ENCODE assay signal across 16 cellular contexts in genomic region chr11:111081021-111081511, GRCh38.
DNase-seq lines count a peak whose midpoint lies in the region; ATAC-seq and TF ChIP-seq lines count a peak whose summit lies in the region.
"Had no signal": no experiment of that assay in that cellular context is flagged by ENCODE, and none has a peak within 500 bp of the region (broad histone marks: within the 10 kb centered on the region; RNA-seq: fewer than 3 reads in every experiment).

No MANE protein-coding gene starts in this region.

- no peaks in the 10 kb centered on the region for H3K36me3 Mint-ChIP-seq in GM23338 (ENCODE audit: low read depth)
- H3K36me3 Mint-ChIP-seq: CD8-positive, alpha-beta memory T cell had no signal

- no peaks in the 10 kb centered on the region for H4K20me1 ChIP-seq in GM23338 (replicated peaks; ENCODE audit: insufficient read depth)
- H4K20me1 ChIP-seq in PC-9 (ENCODE audit: insufficient read depth) = no peaks in the 10 kb centered on the region

- H3K36me3 ChIP-seq in GM23338 (ENCODE audit: insufficient read depth) = no peaks in the 10 kb centered on the region
- no peaks in the 10 kb centered on the region for H3K36me3 ChIP-seq in rectal smooth muscle tissue (ENCODE audit: control insufficient read depth, insufficient read depth, low read length)
- no peaks in the 10 kb centered on the region for H3K36me3 ChIP-seq in PC-9 (ENCODE audit: low read depth)
- H3K36me3 ChIP-seq: right atrium auricular region, tibial nerve had no signal

- no peak overlapping the region for H3K4me3 ChIP-seq in GM23338
- H3K4me3 ChIP-seq in rectal smooth muscle tissue (ENCODE audit: low read length) = no peak overlapping the region
- H3K4me3 ChIP-seq in PC-9 = no peak overlapping the region
- H3K4me3 ChIP-seq: right atrium auricular region, tibial nerve had no signal

- H3K4me2 ChIP-seq in GM23338 = no peak overlapping the region
- no peak overlapping the region for H3K4me2 ChIP-seq in PC-9

- no peak for TF ChIP-seq CTCF in GM23338 (conservative IDR thresholded peaks at IDR 0.05; ENCODE audit: low read depth in 2 of 2)
- no peak for TF ChIP-seq CTCF in GM10248 (IDR thresholded peaks at IDR 0.05; ENCODE audit: control extremely low read depth, extremely low read depth, low read depth, missing control alignments)
- no peak for TF ChIP-seq CTCF in PC-9 (conservative IDR thresholded peaks at IDR 0.05)

- CTCF ChIA-PET in GM10248 (lab: Yijun Ruan, JAX) (interaction anchor here (1.4 kb wide), 1 partner anchor 11 kb away, joined by 4 read pairs; no protein-coding TSS in a partner anchor), PC-9 (lab: Charles Lee) (no interaction called here)

- no peaks in the 10 kb centered on the region; the same call in 1 of the 2 replicates for H3K4me1 ChIP-seq in GM23338 (ENCODE audit: insufficient read depth)
- H3K4me1 ChIP-seq in rectal smooth muscle tissue (ENCODE audit: control insufficient read depth, insufficient read depth, low read length) = peaks cover 6% of the 10 kb centered on the region
- H3K4me1 ChIP-seq in PC-9 (replicated peaks; ENCODE audit: insufficient read depth) = no peaks in the 10 kb centered on the region
- H3K4me1 ChIP-seq: right atrium auricular region, tibial nerve had no signal

- intact Hi-C loops in head of caudate nucleus (cut with DNase I) (no loop called here), PC-9 (cut with micrococcal nuclease; ENCODE audit: unreplicated experiment) (no loop called here)

- H3K79me2 ChIP-seq in GM23338 (replicated peaks; ENCODE audit: insufficient read depth) = no peaks in the 10 kb centered on the region
- H3K79me2 ChIP-seq in PC-9 (ENCODE audit: low read depth) = no peaks in the 10 kb centered on the region

- peaks cover 7% of the 10 kb centered on the region; the same call in 2 of the 3 replicates for H3K4me1 Mint-ChIP-seq in GM23338
- H3K4me1 Mint-ChIP-seq: CD8-positive, alpha-beta memory T cell had no signal

- H3K27me3 ChIP-seq in GM23338 (ENCODE audit: insufficient read depth) (no peaks in the 10 kb centered on the region), rectal smooth muscle tissue (ENCODE audit: control insufficient read depth, insufficient read depth, low read length) (no peaks in the 10 kb centered on the region), PC-9 (ENCODE audit: insufficient read depth, low read depth) (no peaks in the 10 kb centered on the region)
- H3K27me3 ChIP-seq: right atrium auricular region, tibial nerve had no signal

- POLR2A ChIA-PET in GM10248 (lab: Yijun Ruan, JAX) = no interaction called here
- POLR2A ChIA-PET in PC-9 (lab: Charles Lee; ENCODE audit: unreplicated experiment) = no interaction called here

- ATAC-seq in GM23338 = no peak
- ATAC-seq: activated CD4-positive, CD25-positive, alpha-beta regulatory T cell treated with anti-CD3 and anti-CD28 coated beads, Interleukin-2, amount 50 U/mL, for 24 hours had no signal

- DNase-seq in GM23338 (ENCODE audit: low spot score) (no peak), NCI-H526 treated with DMSO at 0.1 percent for 48 hours (lab: John Stamatoyannopoulos, UW) (peak; percentile 62), head of caudate nucleus (peak in 24 of 42 donors; percentile 18 to 72 (median 40)), GM10248 (ENCODE audit: extremely low spot score) (no peak), SW480 (ENCODE audit: low spot score) (no peak), PC-9 (no peak)
- DNase-seq: activated naive CD4-positive, alpha-beta T cell treated with Interleukin-2 at 50 U/mL for 16 hours; CD8-positive, alpha-beta memory T cell; effector CD4-positive, alpha-beta T cell; foreskin melanocyte; NCI-H226; stimulated activated CD8-positive, alpha-beta memory T cell treated with anti-CD3 and anti-CD28 coated beads, Interleukin-4, amount 100 ng/mL, for 48 hours had no signal

- no peak overlapping the region for H3K9ac ChIP-seq in rectal smooth muscle tissue (ENCODE audit: low read length)

- H2AFZ ChIP-seq in GM23338 (peak overlapping the region; percentile 74; the same call in 1 of the 2 replicates), PC-9 (no peak overlapping the region)

- no peak overlapping the region for H3K4me3 Mint-ChIP-seq in GM23338
- H3K4me3 Mint-ChIP-seq: CD8-positive, alpha-beta memory T cell had no signal

- no peaks in the 10 kb centered on the region for H3F3A ChIP-seq in GM23338 (replicated peaks; ENCODE audit: low read depth)
- H3F3A ChIP-seq in PC-9 (ENCODE audit: insufficient read depth, low read depth) = no peaks in the 10 kb centered on the region

- BruUV-seq in PC-9 (replicated peaks; lab: Mats Ljungman, UMichigan) = no TSS peak

- H3K9me3 Mint-ChIP-seq in GM23338 = no peaks in the 10 kb centered on the region
- H3K9me3 Mint-ChIP-seq: CD8-positive, alpha-beta memory T cell had no signal

- H3K27me3 Mint-ChIP-seq in GM23338 (ENCODE audit: insufficient read depth, low read depth, poor library complexity) = peaks cover 8% of the 10 kb centered on the region

- H3K27ac Mint-ChIP-seq in GM23338 = no peak overlapping the region
- H3K27ac Mint-ChIP-seq: CD8-positive, alpha-beta memory T cell had no signal

- H3K9me2 ChIP-seq in GM23338 (ENCODE audit: insufficient read depth) = no peaks in the 10 kb centered on the region
- no peaks in the 10 kb centered on the region for H3K9me2 ChIP-seq in PC-9 (ENCODE audit: insufficient read depth)

- no peak overlapping the region for H3K27ac ChIP-seq in GM23338 (ENCODE audit: low read depth)
- H3K27ac ChIP-seq in rectal smooth muscle tissue (ENCODE audit: low read depth, low read length) = peak overlapping the region; percentile 63
- no peak overlapping the region for H3K27ac ChIP-seq in PC-9
- H3K27ac ChIP-seq: right atrium auricular region, tibial nerve had no signal

- no peaks in the 10 kb centered on the region for H3K9me3 ChIP-seq in PC-9 (ENCODE audit: insufficient read depth, low read depth)
- H3K9me3 ChIP-seq: right atrium auricular region, tibial nerve had no signal

TF ChIP-seq in GM23338, 12 proteins besides CTCF, POLR2A, EP300 and RAD21 (continues in another document):
- TF ChIP-seq ZNF462 (CRISPR knock-in tag; IDR thresholded peaks at IDR 0.05) (no peak), STAT1 (IDR thresholded peaks at IDR 0.05; ENCODE audit: unreplicated experiment) (no peak)

Comparison
In these comparisons a context has a peak if more than half of its experiments do, and no peak if none do; other contexts are left out.
1. DNase-seq: peak in NCI-H526 treated with DMSO at 0.1 percent for 48 hours (single experiment) and head of caudate nucleus (24 of 42); none in GM23338 (single experiment), GM10248 (single experiment), SW480 (single experiment) and PC-9 (0 of 2).